ENCODE assay signal across 8 cellular contexts in the genomic region with DNA sequence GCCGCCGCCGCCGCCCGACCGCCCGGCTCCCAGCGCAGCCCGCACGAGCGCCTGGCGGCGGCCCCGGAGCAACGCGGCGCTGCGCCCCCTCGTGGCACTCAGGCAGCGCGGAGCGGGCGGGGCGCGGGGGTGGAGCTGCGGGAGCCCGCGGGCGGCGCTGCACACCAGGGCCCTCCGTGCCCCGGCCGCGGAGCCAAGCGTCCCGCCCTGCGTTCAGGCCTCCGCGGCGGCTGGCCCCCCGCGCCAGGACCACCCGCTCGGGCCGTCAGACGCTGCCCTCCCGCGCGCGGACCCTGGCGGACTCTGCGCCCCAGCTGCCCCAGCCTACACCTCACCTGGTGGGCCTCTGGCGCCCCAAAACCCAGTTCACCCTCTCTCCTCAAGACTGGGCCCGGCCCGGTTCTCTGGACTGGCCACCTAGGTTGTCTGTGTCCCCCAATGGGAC. TPM values are rescaled to one million over a fixed set of nuclear protein-coding genes. Genes with fewer than 3 reads are reported as not detected.
A peak's percentile ranks its signal among the peaks of the same experiment; 100 is the strongest.
DNase-seq lines count a peak whose midpoint lies in the region; ATAC-seq, FAIRE-seq and TF ChIP-seq lines count a peak whose summit lies in the region.

A gene (minus strand): TSS at position 75 of the 445 bp plus-strand sequence. CDS start 71,159 bp downstream, outside the sequence.

- H3K9me3 ChIP-seq in WERI-Rb-1 (ENCODE audit: severe bottlenecking): no peaks in the 10 kb centered on the region

- H3K36me3 ChIP-seq in WERI-Rb-1 (no peaks in the 10 kb centered on the region), bronchial epithelial cell (ENCODE audit: control insufficient read depth, insufficient read depth, low read length) (no peaks in the 10 kb centered on the region)

- TF ChIP-seq RAD21 in Ishikawa (IDR thresholded peaks at IDR 0.05; ENCODE audit: low read depth): peak; percentile 43; the same call in 1 of the 2 replicates

- no peaks in the 10 kb centered on the region for H3K27me3 ChIP-seq in WERI-Rb-1 (ENCODE audit: insufficient read depth, low read depth, severe bottlenecking)
- H3K27me3 ChIP-seq in bronchial epithelial cell (ENCODE audit: control insufficient read depth, insufficient read depth, low read length): peaks cover 9% of the 10 kb centered on the region

- TF ChIP-seq EP300 in Ishikawa (IDR thresholded peaks at IDR 0.05; ENCODE audit: borderline replicate concordance): no peak

- ATAC-seq in GM19043 (IDR thresholded peaks at IDR 0.05; ENCODE audit: low read depth, unreplicated experiment): peak; percentile 71

- peak within 1 kb of the TSS; percentile 44 for H3K4me3 ChIP-seq in WERI-Rb-1 (ENCODE audit: low read depth, low read length)
- peak within 1 kb of the TSS; percentile 26 for H3K4me3 ChIP-seq in bronchial epithelial cell (ENCODE audit: low read depth, low read length)

- DNase-seq in AG20443 (ENCODE audit: low spot score) (peak; percentile 96), WERI-Rb-1 (peak; percentile 39), bronchial epithelial cell (ENCODE audit: low read depth) (peak; percentile 15), iris pigment epithelial cell (ENCODE audit: low read depth) (peak; percentile 60), NCI-H187 (lab: John Stamatoyannopoulos, UW) (no peak)
- peak; percentile 7 to 60 for DNase-seq in stimulated activated CD4-positive, alpha-beta T cell treated with anti-CD3 and anti-CD28 coated beads, Interleukin-1b, Interleukin-23, amount 100 ng/mL, for 1 hour (ENCODE audit: low read depth in 2 of 2)

- H3K27ac ChIP-seq in WERI-Rb-1: no peak within 1 kb of the TSS

- TF ChIP-seq CTCF in WERI-Rb-1 (IDR thresholded peaks at IDR 0.05; ENCODE audit: low read depth, low read length) (peak; percentile 55), bronchial epithelial cell (IDR thresholded peaks at IDR 0.05; ENCODE audit: insufficient read depth, low read length, severe bottlenecking) (peak; percentile 39)

- FAIRE-seq in bronchial epithelial cell (lab: Jason Lieb, UNC): no peak

TF ChIP-seq in Ishikawa, 13 proteins besides CTCF, POLR2A, EP300 and RAD21:
- TF ChIP-seq NFIC (IDR thresholded peaks at IDR 0.05) (no peak), EGR1 (IDR thresholded peaks at IDR 0.05) (no peak), ZBTB7A (IDR thresholded peaks at IDR 0.05; ENCODE audit: low read depth) (0 out of 2 replicates have a peak, but pooled peaks have one; percentile 7), CREB1 (IDR thresholded peaks at IDR 0.05; ENCODE audit: low read depth) (no peak)

RNA-seq across cellular contexts. Expression of the gene that starts here (rescaled TPM):
- under 0.01 TPM in 1 of 2 replicates, not detected in the other for total RNA-seq in bronchial epithelial cell

Comparison
In these comparisons a context has a peak if more than half of its experiments do, and no peak if none do; other contexts are left out.
1. Peak in DNase-seq and H3K4me3 ChIP-seq in bronchial epithelial cell; RNA of the gene not detected or under 1 TPM.
2. DNase-seq: peak in AG20443 (single experiment), WERI-Rb-1 (single experiment), iris pigment epithelial cell (single experiment) and stimulated activated CD4-positive, alpha-beta T cell treated with anti-CD3 and anti-CD28 coated beads, Interleukin-1b, Interleukin-23, amount 100 ng/mL, for 1 hour (2 of 2); none in NCI-H187 (0 of 2).